12 cellular contexts compared by ENCODE assay signal in genomic region chr11:5234390-5234834, GRCh38. TPM values are rescaled to one million over a fixed set of nuclear protein-coding genes. Genes with fewer than 3 reads are reported as not detected.
DNase-seq lines count a peak whose midpoint lies in the region; ATAC-seq, FAIRE-seq and TF ChIP-seq lines count a peak whose summit lies in the region.
"Had no signal": no experiment of that assay in that cellular context is flagged by ENCODE, and none has a peak within 500 bp of the region (broad histone marks: within the 10 kb centered on the region; RNA-seq: fewer than 3 reads in every experiment).

Gene HBD, minus strand, starts transcription at chr11:5234483. Its CDS starts 50 bp downstream, at chr11:5234433.

- TF ChIP-seq POLR2A in gastrocnemius medialis (IDR thresholded peaks at IDR 0.05), result no peak

- no peak within 1 kb of the TSS for H3K4me3 Mint-ChIP-seq in MCF 10A (ENCODE audit: unreplicated experiment)
- no peak within 1 kb of the TSS for H3K4me3 Mint-ChIP-seq in stimulated activated effector memory CD8-positive, alpha-beta T cell treated with anti-CD3 and anti-CD28 coated beads, Interleukin-12 subunit alpha, Interleukin-12 subunit beta, amount 100 ng/mL, for 72 hours
- H3K4me3 Mint-ChIP-seq in naive thymus-derived CD4-positive, alpha-beta T cell, result no peak within 1 kb of the TSS

- no peak within 1 kb of the TSS for H3K4me3 ChIP-seq in mammary epithelial cell (replicated peaks in 1 of 3; ENCODE audit: insufficient read depth in 1 of 3, low read depth in 2 of 3, low read length in 3 of 3)
- H3K4me3 ChIP-seq in naive thymus-derived CD4-positive, alpha-beta T cell (ENCODE audit: low read length), result no peak within 1 kb of the TSS
- no peak within 1 kb of the TSS for H3K4me3 ChIP-seq in gastrocnemius medialis
- H3K4me3 ChIP-seq: A549 had no signal

- BruUV-seq in mammary epithelial cell (replicated peaks; lab: Mats Ljungman, UMichigan) (no TSS peak), MCF 10A (replicated peaks; lab: Mats Ljungman, UMichigan) (no TSS peak)

- no peak within 1 kb of the TSS for H3K9ac ChIP-seq in mammary epithelial cell (ENCODE audit: insufficient read depth, low read length)

- no peaks in the 10 kb centered on the region for H4K20me1 ChIP-seq in mammary epithelial cell (ENCODE audit: insufficient read depth, low read length)

- CTCF ChIA-PET in mammary epithelial cell (lab: Charles Lee; ENCODE audit: low non-redundant PET), result no interaction called here
- CTCF ChIA-PET in MCF 10A (lab: Yijun Ruan, JAX), result no interaction called here
- CTCF ChIA-PET in naive thymus-derived CD4-positive, alpha-beta T cell (lab: Charles Lee), result no interaction called here

- peaks cover 11% of the 10 kb centered on the region for H3K27me3 Mint-ChIP-seq in MCF 10A (ENCODE audit: insufficient read depth, unreplicated experiment)
- peaks cover 5 to 31% (median 13%) of the 10 kb centered on the region in 5 donors for H3K27me3 Mint-ChIP-seq in naive thymus-derived CD4-positive, alpha-beta T cell

- H3K9me3 ChIP-seq in mammary epithelial cell (replicated peaks; ENCODE audit: insufficient read depth, low read length), result no peaks in the 10 kb centered on the region
- H3K9me3 ChIP-seq in naive thymus-derived CD4-positive, alpha-beta T cell (ENCODE audit: control insufficient read depth in 2 of 3, low read length in 3 of 3), result no peaks in the 10 kb centered on the region
- H3K9me3 ChIP-seq in gastrocnemius medialis, result no peaks in the 10 kb centered on the region
- H3K9me3 ChIP-seq: A549 had no signal

- no peak within 1 kb of the TSS for H3K27ac ChIP-seq in mammary epithelial cell (ENCODE audit: insufficient read depth, low read depth, low read length)
- no peak within 1 kb of the TSS for H3K27ac ChIP-seq in naive thymus-derived CD4-positive, alpha-beta T cell (ENCODE audit: low read depth, low read length)
- no peak within 1 kb of the TSS for H3K27ac ChIP-seq in gastrocnemius medialis
- H3K27ac ChIP-seq: A549 had no signal

- DNase-seq in mammary epithelial cell, result peak; percentile 23
- no peak for DNase-seq in MCF 10A (ENCODE audit: unreplicated experiment)
- DNase-seq in RCC 7860 (ENCODE audit: low spot score), result peak; percentile 9
- no peak for DNase-seq in stimulated activated effector memory CD8-positive, alpha-beta T cell treated with anti-CD3 and anti-CD28 coated beads, Interleukin-12 subunit alpha, Interleukin-12 subunit beta, amount 100 ng/mL, for 72 hours (ENCODE audit: low spot score in 2 of 2)
- no peak for DNase-seq in naive thymus-derived CD4-positive, alpha-beta T cell
- no peak for DNase-seq in gastrocnemius medialis
- DNase-seq in Right ventricle myocardium inferior (ENCODE audit: missing footprints), result no peak
- DNase-seq: cerebellar nuclear complex, NCI-H446 had no signal

- in situ Hi-C loops in mammary epithelial cell (cut with MboI; ENCODE audit: low sequenced_read_pairs in 2 of 2), result no loop called here
- in situ Hi-C loops in gastrocnemius medialis (cut with MboI; ENCODE audit: low sequenced_read_pairs in 4 of 4), result no loop called here

- no peak for TF ChIP-seq CTCF in mammary epithelial cell (conservative IDR thresholded peaks at IDR 0.05 in 1 of 2, IDR thresholded peaks at IDR 0.05 in 1 of 2; ENCODE audit: extremely low read depth in 1 of 2, insufficient read depth in 1 of 2, low read depth in 1 of 2, low read length in 2 of 2)
- no peak for TF ChIP-seq CTCF in MCF 10A (IDR thresholded peaks at IDR 0.05; ENCODE audit: unreplicated experiment)
- TF ChIP-seq CTCF in gastrocnemius medialis (IDR thresholded peaks at IDR 0.05 in 4 of 5, conservative IDR thresholded peaks at IDR 0.05 in 1 of 5), result no peak

- ATAC-seq in HG02981 (IDR thresholded peaks at IDR 0.05; ENCODE audit: unreplicated experiment) (peak; percentile 89), gastrocnemius medialis (no peak), Right ventricle myocardium inferior (no peak)
- peak; percentile 24 for ATAC-seq in stimulated activated effector memory CD8-positive, alpha-beta T cell treated with anti-CD3 and anti-CD28 coated beads, Interleukin-12 subunit alpha, Interleukin-12 subunit beta, amount 100 ng/mL, for 72 hours
- ATAC-seq in naive thymus-derived CD4-positive, alpha-beta T cell, result no peak
- ATAC-seq: A549; activated CD4-positive, CD25-positive, alpha-beta regulatory T cell treated with anti-CD3 and anti-CD28 coated beads, Interleukin-2, amount 50 U/mL, for 24 hours had no signal

- 0% methylated on average over 2 of the region's 2 CpGs for WGBS in mammary epithelial cell (ENCODE audit: low coverage, missing lambda C conversion rate)

- no peak for FAIRE-seq in RCC 7860 (lab: Jason Lieb, UNC)
- FAIRE-seq: A549 had no signal

- dilution Hi-C loops in mammary epithelial cell (cut with HindIII; ENCODE audit: low sequenced_read_pairs), result no loop called here

- H3K36me3 ChIP-seq in mammary epithelial cell (ENCODE audit: insufficient read depth, low read length) (no peaks in the 10 kb centered on the region), gastrocnemius medialis (no peaks in the 10 kb centered on the region)
- H3K36me3 ChIP-seq in naive thymus-derived CD4-positive, alpha-beta T cell (ENCODE audit: control insufficient read depth in 2 of 3, insufficient read depth in 3 of 3, low read length in 3 of 3), result no peaks in the 10 kb centered on the region

- H3K4me1 Mint-ChIP-seq in MCF 10A (ENCODE audit: insufficient read depth, unreplicated experiment), result no peaks in the 10 kb centered on the region
- H3K4me1 Mint-ChIP-seq in stimulated activated effector memory CD8-positive, alpha-beta T cell treated with anti-CD3 and anti-CD28 coated beads, Interleukin-12 subunit alpha, Interleukin-12 subunit beta, amount 100 ng/mL, for 72 hours, result no peaks in the 10 kb centered on the region
- H3K4me1 Mint-ChIP-seq in naive thymus-derived CD4-positive, alpha-beta T cell, result peaks cover 0 to 6% (median 0%) of the 10 kb centered on the region in 7 donors

- POLR2A ChIA-PET in MCF 10A (lab: Yijun Ruan, JAX), result no interaction called here
- POLR2A ChIA-PET in naive thymus-derived CD4-positive, alpha-beta T cell (lab: Charles Lee), result no interaction called here

- no peaks in the 10 kb centered on the region for H3K36me3 Mint-ChIP-seq in MCF 10A (ENCODE audit: insufficient read depth, unreplicated experiment)
- no peaks in the 10 kb centered on the region for H3K36me3 Mint-ChIP-seq in stimulated activated effector memory CD8-positive, alpha-beta T cell treated with anti-CD3 and anti-CD28 coated beads, Interleukin-12 subunit alpha, Interleukin-12 subunit beta, amount 100 ng/mL, for 72 hours
- H3K36me3 Mint-ChIP-seq in naive thymus-derived CD4-positive, alpha-beta T cell, result no peaks in the 10 kb centered on the region

- no peaks in the 10 kb centered on the region for H3K79me2 ChIP-seq in mammary epithelial cell (ENCODE audit: insufficient read depth, low read length)

- no peaks in the 10 kb centered on the region for H3K27me3 ChIP-seq in mammary epithelial cell (ENCODE audit: insufficient read depth, low read length)
- no peaks in the 10 kb centered on the region for H3K27me3 ChIP-seq in naive thymus-derived CD4-positive, alpha-beta T cell (ENCODE audit: control insufficient read depth in 2 of 2, insufficient read depth in 2 of 2, low read length in 2 of 2)
- H3K27me3 ChIP-seq in gastrocnemius medialis, result no peaks in the 10 kb centered on the region

- H3K4me1 ChIP-seq in mammary epithelial cell (ENCODE audit: insufficient read depth, low read length) (no peaks in the 10 kb centered on the region), gastrocnemius medialis (no peaks in the 10 kb centered on the region)
- no peaks in the 10 kb centered on the region for H3K4me1 ChIP-seq in naive thymus-derived CD4-positive, alpha-beta T cell (ENCODE audit: control insufficient read depth in 2 of 2, insufficient read depth in 2 of 2, low read length in 2 of 2)
- H3K4me1 ChIP-seq: A549 had no signal

- intact Hi-C loops in mammary epithelial cell (cut with micrococcal nuclease) (no loop called here), MCF 10A (cut with micrococcal nuclease) (no loop called here), gastrocnemius medialis (cut with DNase I; ENCODE audit: low total_unique reads) (no loop called here), Right ventricle myocardium inferior (cut with DNase I) (no loop called here)
- intact Hi-C loops in naive thymus-derived CD4-positive, alpha-beta T cell (cut with micrococcal nuclease), result no loop called here

- H3K9me3 Mint-ChIP-seq in MCF 10A (ENCODE audit: unreplicated experiment), result no peaks in the 10 kb centered on the region
- no peaks in the 10 kb centered on the region for H3K9me3 Mint-ChIP-seq in stimulated activated effector memory CD8-positive, alpha-beta T cell treated with anti-CD3 and anti-CD28 coated beads, Interleukin-12 subunit alpha, Interleukin-12 subunit beta, amount 100 ng/mL, for 72 hours
- H3K9me3 Mint-ChIP-seq in naive thymus-derived CD4-positive, alpha-beta T cell, result no peaks in the 10 kb centered on the region

- peak within 1 kb of the TSS; percentile 11 for H2AFZ ChIP-seq in mammary epithelial cell (ENCODE audit: low read depth, low read length)

- H3K27ac Mint-ChIP-seq in MCF 10A (ENCODE audit: low read depth, unreplicated experiment), result no peak within 1 kb of the TSS
- H3K27ac Mint-ChIP-seq in stimulated activated effector memory CD8-positive, alpha-beta T cell treated with anti-CD3 and anti-CD28 coated beads, Interleukin-12 subunit alpha, Interleukin-12 subunit beta, amount 100 ng/mL, for 72 hours, result no peak within 1 kb of the TSS
- no peak within 1 kb of the TSS for H3K27ac Mint-ChIP-seq in naive thymus-derived CD4-positive, alpha-beta T cell

- no peak within 1 kb of the TSS for H3K4me2 ChIP-seq in mammary epithelial cell (ENCODE audit: insufficient read depth, low read depth, low read length)
- H3K4me2 ChIP-seq: A549 had no signal

RNA-seq across cellular contexts. Expression of gene HBD, which starts in this region (rescaled TPM):
- total RNA-seq in mammary epithelial cell (not detected), MCF 10A (2022) (not detected in 2 replicates), gastrocnemius medialis (not detected), Right ventricle myocardium inferior (not detected)
- not detected for polyA plus RNA-seq in mammary epithelial cell
- not detected for polyA minus RNA-seq in mammary epithelial cell
- total RNA-seq in naive thymus-derived CD4-positive, alpha-beta T cell, result not detected
- not detected for polyA plus RNA-seq in naive thymus-derived CD4-positive, alpha-beta T cell
- polyA plus RNA-seq: A549 had no signal

Comparison
In these comparisons a context has a peak if more than half of its experiments do, and no peak if none do; other contexts are left out.
1. Peak in DNase-seq in mammary epithelial cell; RNA of the gene not detected or under 1 TPM.
2. ATAC-seq: peak in HG02981 (single experiment) and stimulated activated effector memory CD8-positive, alpha-beta T cell treated with anti-CD3 and anti-CD28 coated beads, Interleukin-12 subunit alpha, Interleukin-12 subunit beta, amount 100 ng/mL, for 72 hours (single experiment); none in naive thymus-derived CD4-positive, alpha-beta T cell (single experiment), gastrocnemius medialis (0 of 2) and Right ventricle myocardium inferior (single experiment).